Comparison of ENCODE assay signal across 8 cellular contexts in genomic region chr17:81926451-81927144, GRCh38. TPM values are rescaled to one million over a fixed set of nuclear protein-coding genes. Genes with fewer than 3 reads are reported as not detected.
DNase-seq lines count a peak whose midpoint lies in the region; ATAC-seq and TF ChIP-seq lines count a peak whose summit lies in the region.

No MANE protein-coding gene starts in this region.

- no peaks in the 10 kb centered on the region for H3K9me3 ChIP-seq in body of pancreas
- no peaks in the 10 kb centered on the region for H3K9me3 ChIP-seq in skeletal muscle satellite cell (replicated peaks; ENCODE audit: low read length)

- intact Hi-C loops in body of pancreas (cut with DNase I): no loop called here

- H3K4me1 ChIP-seq in KMS-11 (ENCODE audit: low read depth, poor library complexity, severe bottlenecking): peaks cover 46% of the 10 kb centered on the region
- peaks cover 51% of the 10 kb centered on the region for H3K4me1 ChIP-seq in body of pancreas
- H3K4me1 ChIP-seq in skeletal muscle satellite cell (ENCODE audit: control insufficient read depth, insufficient read depth, low read length): peaks cover 34% of the 10 kb centered on the region

- peak; percentile 36 to 68 (median 66) for TF ChIP-seq POLR2A in body of pancreas (IDR thresholded peaks at IDR 0.05)

- H4K20me1 ChIP-seq in KMS-11 (ENCODE audit: insufficient read depth): no peaks in the 10 kb centered on the region

- 1 to 2% methylated on average over 16 to 44 of the region's 44 CpGs for WGBS in body of pancreas, 2 donors

- H2AFZ ChIP-seq in KMS-11 (ENCODE audit: low read depth): no peak overlapping the region

- H3K27me3 ChIP-seq in BJ (ENCODE audit: control insufficient read depth, insufficient read depth, low read length): no peaks in the 10 kb centered on the region
- no peaks in the 10 kb centered on the region for H3K27me3 ChIP-seq in KMS-11 (ENCODE audit: insufficient read depth, low read depth)
- no peaks in the 10 kb centered on the region for H3K27me3 ChIP-seq in body of pancreas
- no peaks in the 10 kb centered on the region for H3K27me3 ChIP-seq in skeletal muscle satellite cell (ENCODE audit: control insufficient read depth, insufficient read depth, low read length)

- H3K4me2 ChIP-seq in KMS-11 (peak overlapping the region; percentile 100), skeletal muscle satellite cell (ENCODE audit: low read length) (peak overlapping the region; percentile 96)

- H3K36me3 ChIP-seq in BJ (ENCODE audit: control insufficient read depth, insufficient read depth, low read length): peaks cover 7% of the 10 kb centered on the region
- no peaks in the 10 kb centered on the region for H3K36me3 ChIP-seq in KMS-11 (ENCODE audit: insufficient read depth)
- no peaks in the 10 kb centered on the region for H3K36me3 ChIP-seq in body of pancreas (replicated peaks in 1 of 2; ENCODE audit: insufficient read depth in 1 of 2, low read depth in 2 of 2)
- peaks cover 14% of the 10 kb centered on the region for H3K36me3 ChIP-seq in skeletal muscle satellite cell (ENCODE audit: insufficient read depth, low read length)

- POLR2A ChIA-PET in BJ (lab: Charles Lee): no interaction called here

- H3K79me2 ChIP-seq in KMS-11 (ENCODE audit: insufficient read depth, low read depth): peaks cover 55% of the 10 kb centered on the region

- DNase-seq in BJ (ENCODE audit: low read depth) (no peak), T1000 (lab: John Stamatoyannopoulos, UW) (peak; percentile 92), body of pancreas (peak; percentile 80 to 91 (median 88))

- H3K9ac ChIP-seq in KMS-11 (peak overlapping the region; percentile 85), skeletal muscle satellite cell (ENCODE audit: low read depth, low read length) (peak overlapping the region; percentile 92)

- H3K4me3 ChIP-seq in BJ (ENCODE audit: low read depth, low read length) (peak overlapping the region; percentile 90), KMS-11 (IDR thresholded peaks at IDR 0.05; ENCODE audit: insufficient read depth, low read depth, low read length) (no peak overlapping the region), body of pancreas (peak overlapping the region; percentile 85 to 98), iPS-11a (ENCODE audit: low read depth, low read length) (peak overlapping the region; percentile 54), skeletal muscle satellite cell (ENCODE audit: low read length) (peak overlapping the region; percentile 89)

- no peak for TF ChIP-seq CTCF in BJ (IDR thresholded peaks at IDR 0.05; ENCODE audit: insufficient read depth, low read depth, low read length)
- TF ChIP-seq CTCF in KMS-11 (conservative IDR thresholded peaks at IDR 0.05; ENCODE audit: low read depth, low read length): no peak
- TF ChIP-seq CTCF in body of pancreas (IDR thresholded peaks at IDR 0.05): no peak

- H3K27ac ChIP-seq in KMS-11 (peak overlapping the region; percentile 95), body of pancreas (peak overlapping the region; percentile 89 to 98 (median 96))

- CTCF ChIA-PET in BJ (lab: Yijun Ruan, JAX): interaction anchor here (0.7 to 1.4 kb wide), 4 partner anchors 9 to 104 kb away, joined by 3 to 8 read pairs (median 3); partner anchors contain the start of genes NOTUM and SIRT7

- ATAC-seq in GM19372 (IDR thresholded peaks at IDR 0.05; ENCODE audit: low read depth, unreplicated experiment) (peak; percentile 14), body of pancreas (peak; percentile 61), HG03469 (IDR thresholded peaks at IDR 0.05; ENCODE audit: unreplicated experiment) (no peak)

RNA-seq across cellular contexts. Expression of gene MAFG, which starts 0.9 kb away (rescaled TPM):
- 12.2 and 20.6 TPM in 2 replicates for polyA plus RNA-seq in BJ (2011; rRNA removed)
- 6.6 and 6.7 TPM in 2 replicates for polyA minus RNA-seq in BJ (2011; rRNA and poly(A)+ RNA removed)
- 10 to 100 TPM in 1 of 2 donors, 1 to 10 TPM in 1; 8.3 to 14.5 TPM for total RNA-seq in body of pancreas
- 11.6 and 13.2 TPM in 2 replicates for total RNA-seq in skeletal muscle satellite cell (2012; rRNA removed)

RNA-seq across cellular contexts. Expression of gene SIRT7, which starts 8.6 kb away (rescaled TPM):
- 5.2 and 8.4 TPM in 2 replicates for polyA plus RNA-seq in BJ (2011; rRNA removed)
- 22.0 and 32.1 TPM in 2 replicates for polyA minus RNA-seq in BJ (2011; rRNA and poly(A)+ RNA removed)
- 10 to 100 TPM; 23.9 to 48.5 TPM for total RNA-seq in body of pancreas
- total RNA-seq in skeletal muscle satellite cell (2012; rRNA removed): 19.9 and 24.6 TPM in 2 replicates

RNA-seq across cellular contexts. Expression of gene PYCR1, which starts 10.5 kb away (rescaled TPM):
- polyA plus RNA-seq in BJ (2011; rRNA removed): 156 and 245 TPM in 2 replicates
- polyA minus RNA-seq in BJ (2011; rRNA and poly(A)+ RNA removed): 76.0 and 115 TPM in 2 replicates
- 10 to 100 TPM; 38.2 to 54.2 TPM for total RNA-seq in body of pancreas
- 39.0 and 54.2 TPM in 2 replicates for total RNA-seq in skeletal muscle satellite cell (2012; rRNA removed)

RNA-seq across cellular contexts. Expression of gene PCYT2, which starts 15.4 kb away (rescaled TPM):
- 24.5 and 44.2 TPM in 2 replicates for polyA plus RNA-seq in BJ (2011; rRNA removed)
- 19.1 and 25.7 TPM in 2 replicates for polyA minus RNA-seq in BJ (2011; rRNA and poly(A)+ RNA removed)
- total RNA-seq in body of pancreas: 10 to 100 TPM; 13.0 to 25.1 TPM
- total RNA-seq in skeletal muscle satellite cell (2012; rRNA removed): 27.7 and 46.4 TPM in 2 replicates

RNA-seq across cellular contexts. Expression of gene MYADML2, which starts 20.4 kb away (rescaled TPM):
- polyA plus RNA-seq in BJ (2011; rRNA removed): not detected in 2 replicates
- not detected in 2 replicates for polyA minus RNA-seq in BJ (2011; rRNA and poly(A)+ RNA removed)
- not detected for total RNA-seq in body of pancreas
- not detected in 2 replicates for total RNA-seq in skeletal muscle satellite cell (2012; rRNA removed)
